Comparison of ENCODE assay signal across 24 cellular contexts in genomic region chr1:20935717-20936116, GRCh38.
"Had no signal": no experiment of that assay in that cellular context is flagged by ENCODE, and none has a peak within 500 bp of the region (broad histone marks: within the 10 kb centered on the region; RNA-seq: fewer than 3 reads in every experiment).

No MANE protein-coding gene starts in this region.

- H3K9me3 ChIP-seq: esophagus squamous epithelium, heart right ventricle, lower lobe of right lung, prostate gland, right atrium auricular region, suprapubic skin, vagina had no signal

- H3K4me1 ChIP-seq: esophagus squamous epithelium, lower lobe of right lung, prostate gland, right atrium auricular region, suprapubic skin, vagina had no signal

- H3K4me3 ChIP-seq: esophagus squamous epithelium, heart right ventricle, lower lobe of right lung, prostate gland, right atrium auricular region, smooth muscle cell, suprapubic skin, vagina had no signal

- H3K36me3 ChIP-seq: prostate gland, right atrium auricular region, vagina had no signal

- H3K27me3 Mint-ChIP-seq: dendritic cell treated with granulocyte-macrophage colony-stimulating factor and Interleukin-4, amounts not matched to agents 40 ng/mL and 50 ng/mL, for 4 days; naive thymus-derived CD8-positive, alpha-beta T cell; stimulated activated naive CD8-positive, alpha-beta T cell treated with anti-CD3 and anti-CD28 coated beads, Interleukin-15, amount 100 ng/mL, for 72 hours had no signal

- H3K9me3 Mint-ChIP-seq: dendritic cell treated with granulocyte-macrophage colony-stimulating factor and Interleukin-4, amounts not matched to agents 40 ng/mL and 50 ng/mL, for 4 days; naive thymus-derived CD8-positive, alpha-beta T cell; stimulated activated naive CD8-positive, alpha-beta T cell treated with anti-CD3 and anti-CD28 coated beads, Interleukin-15, amount 100 ng/mL, for 72 hours had no signal

- H3K4me2 ChIP-seq: smooth muscle cell had no signal

- H3K4me3 Mint-ChIP-seq: dendritic cell treated with granulocyte-macrophage colony-stimulating factor and Interleukin-4, amounts not matched to agents 40 ng/mL and 50 ng/mL, for 4 days; naive thymus-derived CD8-positive, alpha-beta T cell; stimulated activated naive CD8-positive, alpha-beta T cell treated with anti-CD3 and anti-CD28 coated beads, Interleukin-15, amount 100 ng/mL, for 72 hours had no signal

- ATAC-seq: heart right ventricle; left ventricle myocardium superior; lower lobe of right lung; naive thymus-derived CD8-positive, alpha-beta T cell; sciatic nerve; stimulated activated naive CD8-positive, alpha-beta T cell treated with anti-CD3 and anti-CD28 coated beads, Interleukin-15, amount 100 ng/mL, for 72 hours had no signal

- H3K27me3 ChIP-seq: esophagus squamous epithelium, heart right ventricle, right atrium auricular region, suprapubic skin, vagina had no signal

- DNase-seq: effector memory CD4-positive, alpha-beta T cell; erythroblast; esophagus squamous epithelium; foreskin melanocyte; glutamatergic neuron; heart right ventricle; hippocampal formation; left ventricle myocardium superior; lower lobe of right lung; naive thymus-derived CD8-positive, alpha-beta T cell; stimulated activated CD4-positive, alpha-beta T cell treated with anti-CD3 and anti-CD28 coated beads, Interleukin-12 subunit alpha, Interleukin-12 subunit beta, amount 100 ng/mL, for 4 hours; stimulated activated CD4-positive, alpha-beta T cell treated with anti-CD3 and anti-CD28 coated beads, Interleukin-1b, Interleukin-23, amount 100 ng/mL, for 48 hours; stimulated activated CD4-positive, alpha-beta T cell treated with anti-CD3 and anti-CD28 coated beads, Interleukin-4, amount 100 ng/mL, for 1 hour; stimulated activated CD8-positive, alpha-beta memory T cell treated with anti-CD3 and anti-CD28 coated beads, Interleukin-4, amount 100 ng/mL, for 48 hours; stimulated activated naive CD4-positive, alpha-beta T cell; stimulated activated naive CD8-positive, alpha-beta T cell treated with anti-CD3 and anti-CD28 coated beads, Interleukin-15, amount 100 ng/mL, for 72 hours; trophoblast cell had no signal

- H3K27ac Mint-ChIP-seq: dendritic cell treated with granulocyte-macrophage colony-stimulating factor and Interleukin-4, amounts not matched to agents 40 ng/mL and 50 ng/mL, for 4 days; naive thymus-derived CD8-positive, alpha-beta T cell; stimulated activated naive CD8-positive, alpha-beta T cell treated with anti-CD3 and anti-CD28 coated beads, Interleukin-15, amount 100 ng/mL, for 72 hours had no signal

- H3K27ac ChIP-seq: esophagus squamous epithelium, heart right ventricle, lower lobe of right lung, prostate gland, right atrium auricular region, suprapubic skin, vagina had no signal
